In genomic region chr4:99447079-99447478, GRCh38 we compare ENCODE assay signal across 9 cellular contexts. TPM values are rescaled to one million over a fixed set of nuclear protein-coding genes. Genes with fewer than 3 reads are reported as not detected.
DNase-seq lines count a peak whose midpoint lies in the region; ATAC-seq and TF ChIP-seq lines count a peak whose summit lies in the region.
"Had no signal": no experiment of that assay in that cellular context is flagged by ENCODE, and none has a peak within 500 bp of the region (broad histone marks: within the 10 kb centered on the region; RNA-seq: fewer than 3 reads in every experiment).

No MANE protein-coding gene starts in this region.

- no peaks in the 10 kb centered on the region for H3K79me2 ChIP-seq in neural progenitor cell (ENCODE audit: low read depth)

- peaks cover 24% of the 10 kb centered on the region for H3K4me1 Mint-ChIP-seq in neural progenitor cell

- H3F3A ChIP-seq in neural progenitor cell (ENCODE audit: low read depth): peaks cover 18% of the 10 kb centered on the region

- H3K9ac ChIP-seq in adipocyte (ENCODE audit: low read length) (peak overlapping the region; percentile 11), neural progenitor cell (no peak overlapping the region)

- H3K36me3 ChIP-seq in adipocyte (ENCODE audit: control insufficient read depth, insufficient read depth, low read length, severe bottlenecking): no peaks in the 10 kb centered on the region
- H3K36me3 ChIP-seq in neural progenitor cell: no peaks in the 10 kb centered on the region

- peak overlapping the region; percentile 95 for H3K27ac Mint-ChIP-seq in neural progenitor cell

- peak overlapping the region; percentile 91 for H3K27ac ChIP-seq in neural progenitor cell

- DNase-seq in AG09309 (ENCODE audit: low read depth) (peak; percentile 23), adipocyte (ENCODE audit: low read depth) (peak; percentile 75), neural progenitor cell (ENCODE audit: low spot score) (peak; percentile 89), NCI-H446 treated with DMSO at 0.1 percent for 48 hours (lab: John Stamatoyannopoulos, UW) (no peak), NCI-H2196 treated with DMSO at 0.1 percent for 48 hours (lab: John Stamatoyannopoulos, UW; ENCODE audit: unreplicated experiment) (no peak)
- no peak for DNase-seq in effector CD4-positive, alpha-beta T cell

- peaks cover 7% of the 10 kb centered on the region for H3K9me3 ChIP-seq in adipocyte (ENCODE audit: control insufficient read depth, low read length)
- peaks cover 11% of the 10 kb centered on the region for H3K9me3 ChIP-seq in neural progenitor cell (ENCODE audit: low read depth)

- no peak overlapping the region for H3K4me3 Mint-ChIP-seq in neural progenitor cell

- TF ChIP-seq CTCF in AG09309 (IDR thresholded peaks at IDR 0.05; ENCODE audit: control insufficient read depth, insufficient read depth, low read depth, low read length, missing control alignments): no peak
- TF ChIP-seq CTCF in neural progenitor cell (IDR thresholded peaks at IDR 0.05): no peak

- peaks cover 15% of the 10 kb centered on the region for H3K4me1 ChIP-seq in adipocyte (ENCODE audit: control insufficient read depth, insufficient read depth, low read length)
- peaks cover 14% of the 10 kb centered on the region for H3K4me1 ChIP-seq in neural progenitor cell

- H4K20me1 ChIP-seq in neural progenitor cell (ENCODE audit: low read depth): no peaks in the 10 kb centered on the region

- no peak overlapping the region for H2AFZ ChIP-seq in neural progenitor cell (replicated peaks)

- H3K27me3 ChIP-seq in adipocyte (replicated peaks; ENCODE audit: control insufficient read depth, insufficient read depth, low read length) (no peaks in the 10 kb centered on the region), neural progenitor cell (no peaks in the 10 kb centered on the region)

- H3K36me3 Mint-ChIP-seq in neural progenitor cell: peaks cover 2% of the 10 kb centered on the region

- peak overlapping the region; percentile 56 for H3K4me2 ChIP-seq in neural progenitor cell

- ATAC-seq in GM19395 (IDR thresholded peaks at IDR 0.05; ENCODE audit: unreplicated experiment) (peak; percentile 98), HG03280 (IDR thresholded peaks at IDR 0.05; ENCODE audit: unreplicated experiment) (peak; percentile 52)

- H3K27me3 Mint-ChIP-seq in neural progenitor cell (ENCODE audit: insufficient read depth, low read depth): peaks cover 2% of the 10 kb centered on the region

- peaks cover 28% of the 10 kb centered on the region for H3K9me3 Mint-ChIP-seq in neural progenitor cell

- H3K4me3 ChIP-seq in AG09309 (ENCODE audit: control insufficient read depth, low read depth, low read length) (no peak overlapping the region), adipocyte (ENCODE audit: low read length) (no peak overlapping the region), neural progenitor cell (no peak overlapping the region)

RNA-seq across cellular contexts. Expression of gene ADH7, which starts 11.9 kb away (rescaled TPM):
- total RNA-seq in neural progenitor cell (ENCODE audit: low replicate concordance): not detected in 2 replicates
- total RNA-seq: dermis microvascular lymphatic vessel endothelial cell had no signal

Comparison
In these comparisons a context has a peak if more than half of its experiments do, and no peak if none do; other contexts are left out.
1. DNase-seq: peak in AG09309 (single experiment), adipocyte (single experiment) and neural progenitor cell (single experiment); none in NCI-H446 treated with DMSO at 0.1 percent for 48 hours (single experiment), NCI-H2196 treated with DMSO at 0.1 percent for 48 hours (single experiment) and effector CD4-positive, alpha-beta T cell (single experiment).